In the genomic region with DNA sequence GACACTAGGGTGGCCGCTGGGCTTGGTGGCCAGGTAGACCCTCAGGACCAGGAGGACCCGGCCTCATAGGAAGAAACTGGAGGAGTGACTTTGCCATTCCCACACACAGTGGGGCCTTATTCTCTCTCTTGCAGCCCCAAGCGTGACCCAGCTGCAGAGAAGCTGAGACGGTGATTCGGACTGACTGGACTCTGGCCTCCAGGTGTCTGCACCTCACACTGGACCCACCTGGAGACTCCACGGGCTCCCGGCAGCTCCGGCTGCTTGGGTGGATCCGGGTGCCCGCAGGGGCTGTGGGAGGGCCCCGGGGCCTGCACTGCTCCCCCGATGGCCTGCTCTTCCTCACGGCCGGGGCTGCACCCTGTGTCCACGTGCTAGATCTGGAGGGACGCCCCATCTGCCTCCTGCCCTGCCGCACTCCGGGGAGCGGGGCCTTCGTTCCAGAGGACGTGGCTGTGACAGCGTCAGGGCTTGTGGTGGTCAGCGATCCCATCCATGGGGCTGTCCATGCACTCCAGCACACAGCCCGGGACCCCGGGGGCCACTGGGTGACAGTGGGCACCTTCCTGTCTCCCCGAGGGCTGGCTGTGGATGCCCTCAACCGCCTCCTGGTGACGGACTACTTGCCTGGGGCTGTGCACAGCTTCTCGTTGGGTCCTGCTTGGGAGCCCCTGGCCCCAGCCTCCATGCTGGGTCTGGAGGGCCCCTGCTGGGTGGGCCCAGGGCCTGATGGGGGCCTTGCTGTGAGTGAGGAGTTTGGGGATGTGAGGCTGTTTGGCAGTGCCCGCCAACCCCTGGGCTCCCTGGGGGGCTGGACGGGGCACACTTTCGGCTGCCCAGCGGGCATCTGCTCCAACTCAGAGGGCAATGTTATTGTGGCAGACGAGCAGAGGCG, we compare ENCODE assay signal across 1 cellular context.
TF ChIP-seq lines count a peak whose summit lies in the region.

No MANE protein-coding gene starts in this region.

TF ChIP-seq in HEK293T, 16 proteins besides CTCF, POLR2A, EP300 and RAD21 (continued from another document):
- TF ChIP-seq FOXK2 (IDR thresholded peaks at IDR 0.05) (no peak), LEF1 (IDR thresholded peaks at IDR 0.05; ENCODE audit: borderline replicate concordance) (no peak), BHLHE40 (IDR thresholded peaks at IDR 0.05; ENCODE audit: borderline replicate concordance) (no peak), NFRKB (IDR thresholded peaks at IDR 0.05) (no peak)
